ENCODE assay signal across 1 cellular context in genomic region chr2:202842690-202843089, GRCh38.
TF ChIP-seq lines count a peak whose summit lies in the region.

No MANE protein-coding gene starts in this region.

TF ChIP-seq in K562, 482 proteins besides CTCF, POLR2A, EP300 and RAD21 (continued from another document):
- TF ChIP-seq ESRRB (CRISPR knock-in tag; IDR thresholded peaks at IDR 0.05; ENCODE audit: borderline replicate concordance) (no peak), SMARCA4 (IDR thresholded peaks at IDR 0.05) (no peak), TRIM28 (IDR thresholded peaks at IDR 0.05) (peak; percentile 65; the same call in 1 of the 2 replicates)
